In the genomic region with DNA sequence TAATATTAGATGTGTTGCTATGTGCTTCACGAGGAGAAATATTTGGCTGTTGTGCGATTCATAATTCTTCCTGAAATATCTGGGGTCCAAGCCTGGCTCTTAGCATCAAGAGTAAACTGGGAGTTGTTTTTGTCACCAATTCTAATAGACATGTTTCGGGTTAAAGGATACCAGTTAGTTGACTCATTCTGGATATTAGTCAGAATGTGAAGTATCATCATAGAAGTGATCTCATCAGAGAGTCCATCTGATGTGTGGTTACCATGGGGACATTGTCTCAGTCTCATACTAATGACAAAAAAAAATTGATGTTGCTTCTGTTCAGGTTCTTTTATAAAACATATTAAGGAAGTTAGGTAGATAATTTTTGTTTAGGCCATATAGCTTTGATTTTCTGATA, we compare ENCODE assay signal across 11 cellular contexts. TPM values are rescaled to one million over a fixed set of nuclear protein-coding genes. Genes with fewer than 3 reads are reported as not detected.
A peak's percentile ranks its signal among the peaks of the same experiment; 100 is the strongest.
DNase-seq lines count a peak whose midpoint lies in the region; ATAC-seq, FAIRE-seq and TF ChIP-seq lines count a peak whose summit lies in the region.
"Had no signal": no experiment of that assay in that cellular context is flagged by ENCODE, and none has a peak within 500 bp of the region (broad histone marks: within the 10 kb centered on the region; RNA-seq: fewer than 3 reads in every experiment).

No MANE protein-coding gene starts in this region.

- WGBS in right cardiac atrium: 80% methylated on average over 3 of the region's 3 CpGs
- WGBS in small intestine, 3 donors: 63 to 93% (median 72%) methylated on average over 3 of the region's 3 CpGs

- TF ChIP-seq CTCF in AG04449 (IDR thresholded peaks at IDR 0.05; ENCODE audit: insufficient read depth, low read length, missing control alignments): no peak

- FAIRE-seq in small intestine (lab: Jason Lieb, UNC): no peak

- DNase-seq in AG04449 (ENCODE audit: low read depth, low spot score) (peak; percentile 21), dermis microvascular lymphatic vessel endothelial cell (ENCODE audit: low read depth in 2 of 2) (peak; percentile 16 to 60), right cardiac atrium (no peak), small intestine (no peak), cortex of kidney (lab: John Stamatoyannopoulos, UW) (no peak), NCI-H345 treated with DMSO at 0.1 percent for 48 hours (lab: John Stamatoyannopoulos, UW; ENCODE audit: unreplicated experiment) (no peak)
- DNase-seq: activated effector memory CD4-positive, alpha-beta T cell treated with Interleukin-2 at 50 U/mL for 16 hours; naive B cell; NCI-H1105 treated with DMSO at 0.1 percent for 48 hours had no signal

- peak; percentile 96 for ATAC-seq in GM18870 (IDR thresholded peaks at IDR 0.05; ENCODE audit: unreplicated experiment)
- ATAC-seq in HG03460 (IDR thresholded peaks at IDR 0.05; ENCODE audit: unreplicated experiment): peak; percentile 77
- ATAC-seq in right cardiac atrium: no peak

- POLR2A ChIA-PET in AG04449 (lab: Yijun Ruan, JAX): no interaction called here

- no peaks in the 10 kb centered on the region for H3K27me3 ChIP-seq in right cardiac atrium (ENCODE audit: control insufficient read depth, insufficient read depth)
- no peaks in the 10 kb centered on the region for H3K27me3 ChIP-seq in small intestine (ENCODE audit: control insufficient read depth in 2 of 2, insufficient read depth in 2 of 2, low read length in 2 of 2)

- H3K4me3 ChIP-seq in AG04449 (ENCODE audit: low read depth, low read length): no peak overlapping the region
- H3K4me3 ChIP-seq in right cardiac atrium (ENCODE audit: low read length): no peak overlapping the region
- H3K4me3 ChIP-seq in small intestine (ENCODE audit: low read depth in 1 of 2, low read length in 2 of 2): no peak overlapping the region

- H3K9me3 ChIP-seq in right cardiac atrium (ENCODE audit: control insufficient read depth, low read length) (no peaks in the 10 kb centered on the region), small intestine (ENCODE audit: control insufficient read depth, low read depth) (no peaks in the 10 kb centered on the region)

- no peak overlapping the region for H3K27ac ChIP-seq in right cardiac atrium (ENCODE audit: low read length)
- H3K27ac ChIP-seq in small intestine (ENCODE audit: low read depth in 1 of 2, low read length in 1 of 2): no peak overlapping the region

- peaks cover 0 to under 1% of the 10 kb centered on the region in 2 donors for H3K36me3 ChIP-seq in small intestine (ENCODE audit: control insufficient read depth in 2 of 2, insufficient read depth in 2 of 2, low read length in 2 of 2)

- CTCF ChIA-PET in AG04449 (lab: Yijun Ruan, JAX): interaction anchor here (0.6 to 1.1 kb wide), 3 partner anchors 8 to 46 kb away, joined by 3 to 4 read pairs (median 3); no protein-coding TSS in a partner anchor

- H3K4me1 ChIP-seq in right cardiac atrium (ENCODE audit: control insufficient read depth, insufficient read depth, low read length) (no peaks in the 10 kb centered on the region), small intestine (ENCODE audit: control insufficient read depth in 2 of 2, insufficient read depth in 1 of 2, low read depth in 1 of 2, low read length in 1 of 2) (no peaks in the 10 kb centered on the region)

- intact Hi-C loops in right cardiac atrium (cut with DNase I): no loop called here

RNA-seq across cellular contexts. Expression of a gene that starts 57.2 kb away (rescaled TPM):
- 12.8 and 14.5 TPM in 2 replicates for total RNA-seq in dermis microvascular lymphatic vessel endothelial cell
- 10 to 100 TPM; 16.9 to 23.4 (median 22.0) TPM for total RNA-seq in right cardiac atrium
- 7.4 TPM for polyA plus RNA-seq in right cardiac atrium
- polyA plus RNA-seq in small intestine: 1 to 10 TPM; 5.6 to 7.1 (median 5.7) TPM

Comparison
In these comparisons a context has a peak if more than half of its experiments do, and no peak if none do; other contexts are left out.
1. DNase-seq: peak in AG04449 (single experiment) and dermis microvascular lymphatic vessel endothelial cell (2 of 2); none in right cardiac atrium (0 of 3), small intestine (single experiment), cortex of kidney (single experiment) and NCI-H345 treated with DMSO at 0.1 percent for 48 hours (single experiment).
2. ATAC-seq: peak in GM18870 (single experiment) and HG03460 (single experiment); none in right cardiac atrium (0 of 2).